Comparison of ENCODE assay signal across 9 cellular contexts in the genomic region with DNA sequence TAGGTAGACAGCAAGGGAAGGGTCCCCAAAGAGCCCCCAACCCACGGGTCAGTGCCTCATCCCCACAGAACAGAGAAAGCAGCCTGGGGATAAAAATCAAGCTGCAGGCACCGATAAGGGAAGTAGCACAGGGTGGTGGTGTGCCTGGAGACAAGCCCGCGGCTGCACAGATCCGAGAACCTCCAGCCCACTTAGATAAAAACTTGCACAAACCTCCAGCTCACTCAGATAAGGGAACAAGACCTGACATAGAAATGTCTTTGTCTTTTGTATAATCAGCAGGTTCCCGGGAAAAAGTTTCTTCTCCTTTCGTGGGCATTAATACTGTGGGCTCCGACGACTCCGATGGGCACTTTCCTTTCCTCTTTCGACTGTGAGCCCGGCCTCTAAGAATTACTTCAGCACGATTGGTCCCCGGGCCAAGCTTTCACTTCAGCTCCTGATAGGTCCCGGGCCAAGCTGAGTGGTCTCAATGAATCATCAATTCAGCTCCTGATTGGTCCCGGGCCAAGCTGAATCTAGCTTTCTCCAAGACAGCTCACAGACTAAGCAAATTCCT. TPM values are rescaled to one million over a fixed set of nuclear protein-coding genes. Genes with fewer than 3 reads are reported as not detected.
A peak's percentile ranks its signal among the peaks of the same experiment; 100 is the strongest.
DNase-seq lines count a peak whose midpoint lies in the region; ATAC-seq and TF ChIP-seq lines count a peak whose summit lies in the region.
"Had no signal": no experiment of that assay in that cellular context is flagged by ENCODE, and none has a peak within 500 bp of the region (broad histone marks: within the 10 kb centered on the region; RNA-seq: fewer than 3 reads in every experiment).

No MANE protein-coding gene starts in this region.

- H3K27ac Mint-ChIP-seq in naive thymus-derived CD8-positive, alpha-beta T cell, result peak overlapping the region in 7 of 10 donors; percentile 57 to 89 (median 75)

- H3K27me3 ChIP-seq in adrenal gland (no peaks in the 10 kb centered on the region), prostate gland (replicated peaks; ENCODE audit: insufficient read depth) (no peaks in the 10 kb centered on the region)
- H3K27me3 ChIP-seq: body of pancreas had no signal

- H3K4me1 Mint-ChIP-seq in naive thymus-derived CD8-positive, alpha-beta T cell, result peaks cover 0 to 5% (median 2%) of the 10 kb centered on the region in 4 donors

- H3K9me3 Mint-ChIP-seq in naive thymus-derived CD8-positive, alpha-beta T cell, result no peaks in the 10 kb centered on the region

- H3K27ac ChIP-seq in adrenal gland (no peak overlapping the region), prostate gland (no peak overlapping the region)
- H3K27ac ChIP-seq: body of pancreas had no signal

- H3K4me3 Mint-ChIP-seq in naive thymus-derived CD8-positive, alpha-beta T cell, result peak overlapping the region; percentile 64 to 86 (median 76)

- H3K9me3 ChIP-seq in adrenal gland (replicated peaks in 1 of 3), result no peaks in the 10 kb centered on the region
- H3K9me3 ChIP-seq in prostate gland, result no peaks in the 10 kb centered on the region
- H3K9me3 ChIP-seq: body of pancreas had no signal

- ATAC-seq in GM18508 (IDR thresholded peaks at IDR 0.05; ENCODE audit: insufficient read depth, unreplicated experiment), result peak; percentile 46
- ATAC-seq in naive thymus-derived CD8-positive, alpha-beta T cell, result peak; percentile 82 to 93
- ATAC-seq: body of pancreas had no signal

- DNase-seq in Kasumi-1 (lab: John Stamatoyannopoulos, UW) (peak; percentile 67 to 74), adrenal gland (peak in 4 of 7 donors; percentile 15 to 56 (median 36)), prostate gland (ENCODE audit: low spot score) (no peak), NCI-H2029 treated with DMSO at 0.1 percent for 48 hours (lab: John Stamatoyannopoulos, UW) (no peak), NK-92 (lab: John Stamatoyannopoulos, UW; ENCODE audit: unreplicated experiment) (no peak), NCI-H2171 treated with DMSO at 0.1 percent for 48 hours (lab: John Stamatoyannopoulos, UW) (no peak)
- peak in 6 of 10 donors; percentile 0 to 19 (median 10) for DNase-seq in naive thymus-derived CD8-positive, alpha-beta T cell

- H3K36me3 ChIP-seq in adrenal gland (replicated peaks in 1 of 2) (no peaks in the 10 kb centered on the region), prostate gland (no peaks in the 10 kb centered on the region)

- no peak for TF ChIP-seq CTCF in adrenal gland (IDR thresholded peaks at IDR 0.05)
- no peak for TF ChIP-seq CTCF in prostate gland (IDR thresholded peaks at IDR 0.05)

- H3K4me1 ChIP-seq in adrenal gland (replicated peaks in 1 of 2) (no peaks in the 10 kb centered on the region), prostate gland (replicated peaks) (no peaks in the 10 kb centered on the region)
- H3K4me1 ChIP-seq: body of pancreas had no signal

- TF ChIP-seq POLR2A in adrenal gland (IDR thresholded peaks at IDR 0.05) (peak in 1 of 2 donors; percentile 21), prostate gland (IDR thresholded peaks at IDR 0.05) (no peak)

- intact Hi-C loops in adrenal gland (cut with DNase I), result loop anchor here in 1 of 2 donors (10.0 kb wide), 1 partner anchor 205 kb away; a partner anchor contains a TSS
- intact Hi-C loops in prostate gland (cut with DNase I), result no loop called here

- H3K4me3 ChIP-seq in adrenal gland (no peak overlapping the region), prostate gland (no peak overlapping the region)
- H3K4me3 ChIP-seq: body of pancreas had no signal

- 56 to 74% (median 67%) methylated on average over 2 to 16 of the region's 16 CpGs for WGBS in adrenal gland, 4 donors
- 80% methylated on average over 13 of the region's 16 CpGs for WGBS in prostate gland

- no peaks in the 10 kb centered on the region for H3K27me3 Mint-ChIP-seq in naive thymus-derived CD8-positive, alpha-beta T cell

- peaks cover 0 to 12% (median 4%) of the 10 kb centered on the region in 3 donors for H3K36me3 Mint-ChIP-seq in naive thymus-derived CD8-positive, alpha-beta T cell

- POLR2A ChIA-PET in naive thymus-derived CD8-positive, alpha-beta T cell (lab: Charles Lee), result no interaction called here

RNA-seq across cellular contexts. Expression of a gene that starts 32.4 kb away (rescaled TPM):
- total RNA-seq in adrenal gland (100 to 1,000 TPM in 6 of 8 donors, 10 to 100 TPM in 2; 86.7 to 250 (median 136) TPM), prostate gland (100 to 1,000 TPM; 193 to 200 TPM)
- 100 to 1,000 TPM in 1 of 3 donors, 10 to 100 TPM in 2; 23.1 to 220 (median 37.2) TPM for polyA plus RNA-seq in adrenal gland
- 1 to 10 TPM; 9.0 to 9.9 TPM for total RNA-seq in naive thymus-derived CD8-positive, alpha-beta T cell
- 10 to 100 TPM; 33.0 to 45.1 (median 44.3) TPM for polyA plus RNA-seq in naive thymus-derived CD8-positive, alpha-beta T cell

RNA-seq across cellular contexts. Expression of a gene that starts 43.4 kb away (rescaled TPM):
- total RNA-seq in adrenal gland (10 to 100 TPM; 18.4 to 40.7 (median 35.9) TPM), prostate gland (10 to 100 TPM; 19.6 to 31.5 TPM)
- 10 to 100 TPM; 37.2 to 58.3 (median 56.8) TPM for polyA plus RNA-seq in adrenal gland
- 10 to 100 TPM; 14.4 to 14.8 TPM for total RNA-seq in naive thymus-derived CD8-positive, alpha-beta T cell
- polyA plus RNA-seq in naive thymus-derived CD8-positive, alpha-beta T cell, result 10 to 100 TPM in 1 of 3 donors, 1 to 10 TPM in 2; 5.9 to 13.0 (median 7.5) TPM

Comparison
In these comparisons a context has a peak if more than half of its experiments do, and no peak if none do; other contexts are left out.
1. DNase-seq: peak in Kasumi-1 (2 of 2), adrenal gland (4 of 7) and naive thymus-derived CD8-positive, alpha-beta T cell (6 of 10); none in prostate gland (single experiment), NCI-H2029 treated with DMSO at 0.1 percent for 48 hours (single experiment), NK-92 (single experiment) and NCI-H2171 treated with DMSO at 0.1 percent for 48 hours (single experiment).
2. RNA of a gene that starts 32.4 kb away (total RNA-seq): 193 to 200 TPM in prostate gland and 86.7 to 250 TPM in adrenal gland; 9.0 to 9.9 TPM in naive thymus-derived CD8-positive, alpha-beta T cell; every median in the first group is over 4 times any median in the second.